27 cellular contexts compared by ENCODE assay signal in the genomic region with DNA sequence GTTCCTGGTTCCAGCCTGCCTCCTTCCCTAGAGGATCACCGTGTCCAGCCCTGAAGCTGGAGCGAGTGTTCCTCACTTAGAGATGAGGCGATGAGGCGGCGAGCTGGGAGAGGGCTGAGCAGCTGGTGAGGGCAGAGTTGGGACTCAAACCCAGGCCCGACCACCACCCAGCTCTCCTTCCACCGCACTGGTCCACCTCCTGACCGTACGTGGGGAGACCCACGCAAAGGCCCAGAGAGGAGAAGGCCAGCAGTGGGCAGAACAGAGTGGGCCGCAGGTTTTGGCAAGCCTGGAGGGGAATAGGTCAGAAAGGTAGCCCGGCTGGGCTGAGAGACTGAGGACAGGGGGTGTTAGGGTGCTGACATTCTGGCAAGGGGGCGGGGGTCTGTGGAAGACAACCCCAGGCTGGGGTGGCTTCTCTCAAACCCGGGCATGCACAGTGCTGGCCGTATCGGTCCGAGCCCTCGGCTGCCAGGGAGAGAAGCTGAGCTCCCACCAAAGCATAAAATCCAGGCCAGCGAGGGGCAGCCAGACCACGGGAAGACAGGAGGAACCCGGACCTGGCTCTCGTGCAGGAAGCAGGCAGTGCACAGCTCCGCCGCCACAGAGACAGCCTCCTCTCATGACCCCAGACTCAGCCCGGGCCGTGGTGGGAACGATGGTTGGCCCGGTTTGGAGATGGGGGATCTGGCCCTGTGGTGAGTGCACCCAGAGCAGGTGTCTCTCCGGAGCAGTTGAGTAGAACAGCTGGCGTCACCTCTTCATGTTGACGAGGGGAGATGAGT. TPM values are rescaled to one million over a fixed set of nuclear protein-coding genes. Genes with fewer than 3 reads are reported as not detected.
DNase-seq lines count a peak whose midpoint lies in the region; ATAC-seq, FAIRE-seq and TF ChIP-seq lines count a peak whose summit lies in the region.
"Had no signal": no experiment of that assay in that cellular context is flagged by ENCODE, and none has a peak within 500 bp of the region (broad histone marks: within the 10 kb centered on the region; RNA-seq: fewer than 3 reads in every experiment).

No MANE protein-coding gene starts in this region.

- no peak for TF ChIP-seq POLR2A in K562 (conservative IDR thresholded peaks at IDR 0.05)
- no peak for TF ChIP-seq POLR2A in stomach (IDR thresholded peaks at IDR 0.05)

- no peak for ATAC-seq in K562
- no peak for ATAC-seq in stimulated activated effector memory CD8-positive, alpha-beta T cell treated with anti-CD3 and anti-CD28 coated beads, Interleukin-12 subunit alpha, Interleukin-12 subunit beta, amount 100 ng/mL, for 72 hours
- ATAC-seq: GM12878 had no signal

- FAIRE-seq in K562 (lab: Jason Lieb, UNC): no peak
- FAIRE-seq: A204.1, GM12878 had no signal

- H3K4me3 ChIP-seq in K562 (no peak overlapping the region), stomach (no peak overlapping the region)
- H3K4me3 ChIP-seq: BLaER1, GM12878, GM23248, SK-N-MC had no signal

- H3K79me2 ChIP-seq in K562 (ENCODE audit: control insufficient read depth, insufficient read depth, low read length): no peaks in the 10 kb centered on the region

- no peaks in the 10 kb centered on the region for H3K36me3 ChIP-seq in K562 (ENCODE audit: control insufficient read depth, insufficient read depth, low read length)
- H3K36me3 ChIP-seq in stomach: peaks cover 14 to 80% (median 67%) of the 10 kb centered on the region in 4 donors

- POLR2A ChIA-PET in K562 (lab: Yijun Ruan, JAX): interaction anchor here (0.6 to 1.0 kb wide), 5 partner anchors 8 to 38 kb away, joined by 3 to 4 read pairs (median 3); a partner anchor contains a TSS

- H2AFZ ChIP-seq in K562 (ENCODE audit: low read depth, low read length): no peak overlapping the region
- H2AFZ ChIP-seq: GM23248 had no signal

- peaks cover 51% of the 10 kb centered on the region for H3K4me1 Mint-ChIP-seq in nephron progenitor cell
- H3K4me1 Mint-ChIP-seq in stimulated activated effector memory CD8-positive, alpha-beta T cell treated with anti-CD3 and anti-CD28 coated beads, Interleukin-12 subunit alpha, Interleukin-12 subunit beta, amount 100 ng/mL, for 72 hours: peaks cover 35% of the 10 kb centered on the region

- H3K9me3 Mint-ChIP-seq in nephron progenitor cell: no peaks in the 10 kb centered on the region
- H3K9me3 Mint-ChIP-seq in stimulated activated effector memory CD8-positive, alpha-beta T cell treated with anti-CD3 and anti-CD28 coated beads, Interleukin-12 subunit alpha, Interleukin-12 subunit beta, amount 100 ng/mL, for 72 hours: no peaks in the 10 kb centered on the region
- H3K9me3 Mint-ChIP-seq: CD4-positive, alpha-beta T cell had no signal

- CTCF ChIA-PET in K562 (lab: Yijun Ruan, JAX; ENCODE audit: low intra/inter-chr PET ratio): interaction anchor here (0.6 kb wide), 1 partner anchor 142 kb away, joined by 3 read pairs; no protein-coding TSS in a partner anchor

- H3K27ac ChIP-seq in K562 (ENCODE audit: extremely low read depth, low read depth, low read length): no peak overlapping the region
- H3K27ac ChIP-seq in stomach: no peak overlapping the region
- H3K27ac ChIP-seq: BLaER1, GM23248, SK-N-MC had no signal

- no peak overlapping the region for H3K4me3 Mint-ChIP-seq in nephron progenitor cell
- H3K4me3 Mint-ChIP-seq in stimulated activated effector memory CD8-positive, alpha-beta T cell treated with anti-CD3 and anti-CD28 coated beads, Interleukin-12 subunit alpha, Interleukin-12 subunit beta, amount 100 ng/mL, for 72 hours: no peak overlapping the region
- H3K4me3 Mint-ChIP-seq: CD4-positive, alpha-beta T cell had no signal

- H3K36me3 Mint-ChIP-seq in nephron progenitor cell (ENCODE audit: low read depth): peaks cover 22% of the 10 kb centered on the region
- H3K36me3 Mint-ChIP-seq in stimulated activated effector memory CD8-positive, alpha-beta T cell treated with anti-CD3 and anti-CD28 coated beads, Interleukin-12 subunit alpha, Interleukin-12 subunit beta, amount 100 ng/mL, for 72 hours: no peaks in the 10 kb centered on the region

- H3K27me3 ChIP-seq in K562 (ENCODE audit: control insufficient read depth in 2 of 2, insufficient read depth in 2 of 2, low read length in 2 of 2): peaks cover 30 to 85% of the 10 kb centered on the region in 2 experiments
- no peaks in the 10 kb centered on the region for H3K27me3 ChIP-seq in stomach
- H3K27me3 ChIP-seq: BLaER1 had no signal

- peak overlapping the region; percentile 57 for H3K27ac Mint-ChIP-seq in nephron progenitor cell
- peak overlapping the region; percentile 61 for H3K27ac Mint-ChIP-seq in stimulated activated effector memory CD8-positive, alpha-beta T cell treated with anti-CD3 and anti-CD28 coated beads, Interleukin-12 subunit alpha, Interleukin-12 subunit beta, amount 100 ng/mL, for 72 hours
- H3K27ac Mint-ChIP-seq: CD4-positive, alpha-beta T cell had no signal

- TF ChIP-seq EP300 in K562 (IDR thresholded peaks at IDR 0.05; ENCODE audit: low read length) (no peak), stomach (IDR thresholded peaks at IDR 0.05) (no peak)

- TF ChIP-seq RAD21 in K562 (CRISPR knock-in tag; conservative IDR thresholded peaks at IDR 0.05 in 1 of 2, IDR thresholded peaks at IDR 0.05 in 1 of 2): no peak

- H3K9me1 ChIP-seq in K562 (ENCODE audit: control insufficient read depth, insufficient read depth, low read length): no peaks in the 10 kb centered on the region

- DNase-seq in NCI-H524 (lab: John Stamatoyannopoulos, UW) (peak; percentile 87 to 94), NCI-H524 treated with DMSO at 0.1 percent for 48 hours (lab: John Stamatoyannopoulos, UW) (no peak), K562 (ENCODE audit: extremely low read depth in 1 of 4, low spot score in 3 of 4) (no peak), nephron progenitor cell (no peak), NCI-H2107 (lab: John Stamatoyannopoulos, UW) (no peak), stomach (no peak)
- no peak for DNase-seq in stimulated activated effector memory CD8-positive, alpha-beta T cell treated with anti-CD3 and anti-CD28 coated beads, Interleukin-12 subunit alpha, Interleukin-12 subunit beta, amount 100 ng/mL, for 72 hours (ENCODE audit: low spot score in 2 of 2)
- DNase-seq: CD4-positive, alpha-beta T cell; DMS53; EL; GDM1; GM23248; H7; Karpas-422; NCI-H1105 treated with DMSO at 0.1 percent for 48 hours; NCI-H146; NCI-H1930; NCI-H226; NCI-H510A; NCI-H774; RPMI8226; SIG-M5 had no signal

- no TSS peak for BruUV-seq in K562 (replicated peaks; lab: Mats Ljungman, UMichigan)

- no peak overlapping the region for H3K9ac ChIP-seq in K562 (ENCODE audit: insufficient read depth in 1 of 2, low read depth in 2 of 2, low read length in 2 of 2)
- H3K9ac ChIP-seq: BLaER1, GM23248 had no signal

- H3K4me1 ChIP-seq in K562 (replicated peaks in 1 of 2; ENCODE audit: control insufficient read depth in 2 of 2, insufficient read depth in 2 of 2, low read length in 2 of 2) (peaks cover 0 to 19% of the 10 kb centered on the region in 2 experiments; a peak in 2 of 5 replicates), stomach (peaks cover 0 to 12% (median 9%) of the 10 kb centered on the region in 4 donors)

- H3K27me3 Mint-ChIP-seq in nephron progenitor cell (ENCODE audit: low read depth, poor library complexity): peaks cover 14% of the 10 kb centered on the region
- H3K27me3 Mint-ChIP-seq: CD4-positive, alpha-beta T cell had no signal

- no peak overlapping the region for H3K4me2 ChIP-seq in K562 (ENCODE audit: insufficient read depth, low read length)
- H3K4me2 ChIP-seq: BLaER1 had no signal

- intact Hi-C loops in K562 (cut with micrococcal nuclease): loop anchor here (10.0 kb wide), 1 partner anchor 99 kb away; no protein-coding TSS in a partner anchor
- intact Hi-C loops in stomach (cut with DNase I; ENCODE audit: low total_unique reads): no loop called here

- no peaks in the 10 kb centered on the region; the same call in 1 of the 2 replicates for H3K9me3 ChIP-seq in K562 (replicated peaks; ENCODE audit: control insufficient read depth, insufficient read depth, low read depth, low read length)
- no peaks in the 10 kb centered on the region for H3K9me3 ChIP-seq in stomach
- H3K9me3 ChIP-seq: BLaER1 had no signal

- in situ Hi-C loops in K562 (cut with MboI): no loop called here

- TF ChIP-seq CTCF in K562 (IDR thresholded peaks at IDR 0.05 in 2 of 3, conservative IDR thresholded peaks at IDR 0.05 in 1 of 3; ENCODE audit: insufficient read depth in 2 of 3, low read depth in 1 of 3, low read length in 3 of 3) (no peak), nephron progenitor cell (IDR thresholded peaks at IDR 0.05) (no peak), stomach (IDR thresholded peaks at IDR 0.05) (no peak)

- peaks cover 25% of the 10 kb centered on the region; the same call in 1 of the 2 replicates for H4K20me1 ChIP-seq in K562 (replicated peaks; ENCODE audit: control insufficient read depth, insufficient read depth, low read length)

- WGBS in K562 (ENCODE audit: insufficient coverage, low coverage, missing lambda C conversion rate): 2% methylated on average over 31 of the region's 31 CpGs
- WGBS in stomach, 5 donors: 90 to 91% (median 91%) methylated on average over 21 to 31 of the region's 31 CpGs

RNA-seq across cellular contexts. Expression of a gene that starts 24.9 kb away (rescaled TPM):
- total RNA-seq in K562 (2011; cell fraction: chromatin; rRNA removed; ENCODE audit: low replicate concordance): 7.7 TPM in 2 replicates
- 4.7 and 5.0 TPM in 2 replicates for total RNA-seq in K562 (2011; cell fraction: nucleolus; rRNA removed)
- 5.7 and 6.9 TPM in 2 replicates for total RNA-seq in K562 (2011; cell fraction: nucleoplasm; rRNA removed)
- total RNA-seq in K562 (2014; rRNA removed) (1.00 and 1.7 TPM in 2 replicates), K562 (2014; rRNA removed; fragmentation: Illumina TruSeq; extraction: Trizol) (0.89 and 1.0 TPM in 2 replicates), K562 (2015; rRNA removed; fragmentation: Illumina TruSeq; extraction: Trizol) (1.0 and 1.2 TPM in 2 replicates), K562 (2021) (1.8 and 2.0 TPM in 2 replicates), stomach (10 to 100 TPM; 14.0 to 43.8 (median 22.0) TPM)
- polyA plus RNA-seq in K562 (2011; rRNA removed) (1.1 and 1.5 TPM in 2 replicates), K562 (2014; fragmentation: Illumina TruSeq; extraction: Trizol) (0.77 and 0.91 TPM in 2 replicates), K562 (2014; fragmentation: Nextera tagmentation; extraction: Ambion mirVana) (under 1 TPM; 0.15 to 0.27 TPM), K562 (2014; rRNA removed) (1.2 and 1.5 TPM in 2 replicates), stomach (1 to 10 TPM; 2.9 to 3.5 (median 3.0) TPM)
- 0.88 and 1.4 TPM in 2 replicates for polyA plus RNA-seq in K562 (2011; cell fraction: cytosol; rRNA removed)
- polyA plus RNA-seq in K562 (2011; cell fraction: nucleus; rRNA removed): 3.4 and 3.8 TPM in 2 replicates
- 1.1 and 1.6 TPM in 2 replicates for polyA plus RNA-seq in K562 (2012)
- 2.9 and 5.3 TPM in 2 replicates for polyA minus RNA-seq in K562 (2011; rRNA and poly(A)+ RNA removed)
- 0.48 and 1.5 TPM in 2 replicates for polyA minus RNA-seq in K562 (2011; cell fraction: cytosol; rRNA and poly(A)+ RNA removed)
- polyA minus RNA-seq in K562 (2011; cell fraction: nucleus; rRNA and poly(A)+ RNA removed): 2.7 and 4.3 TPM in 2 replicates

RNA-seq across cellular contexts. Expression of a gene that starts 29.3 kb away (rescaled TPM):
- total RNA-seq in K562 (2011; cell fraction: chromatin; rRNA removed; ENCODE audit: low replicate concordance): 14.7 and 21.6 TPM in 2 replicates
- 13.6 and 14.8 TPM in 2 replicates for total RNA-seq in K562 (2011; cell fraction: nucleolus; rRNA removed)
- total RNA-seq in K562 (2011; cell fraction: nucleoplasm; rRNA removed): 10.9 and 13.7 TPM in 2 replicates
- 1.9 and 2.2 TPM in 2 replicates for total RNA-seq in K562 (2014; rRNA removed)
- total RNA-seq in K562 (2014; rRNA removed; fragmentation: Illumina TruSeq; extraction: Trizol): 0.45 and 0.76 TPM in 2 replicates
- total RNA-seq in K562 (2015; rRNA removed; fragmentation: Illumina TruSeq; extraction: Trizol): 1.6 and 1.8 TPM in 2 replicates
- total RNA-seq in K562 (2021): 3.6 and 4.2 TPM in 2 replicates
- polyA plus RNA-seq in K562 (2011; rRNA removed): 1.6 and 4.2 TPM in 2 replicates
- polyA plus RNA-seq in K562 (2011; cell fraction: cytosol; rRNA removed): 4.9 and 9.7 TPM in 2 replicates
- polyA plus RNA-seq in K562 (2011; cell fraction: nucleus; rRNA removed): 3.1 and 6.8 TPM in 2 replicates
- 4.0 and 5.5 TPM in 2 replicates for polyA plus RNA-seq in K562 (2012)
- polyA plus RNA-seq in K562 (2014; fragmentation: Illumina TruSeq; extraction: Trizol): 1.7 and 5.8 TPM in 2 replicates
- under 1 TPM; 0.03 to 0.04 TPM for polyA plus RNA-seq in K562 (2014; fragmentation: Nextera tagmentation; extraction: Ambion mirVana)
- polyA plus RNA-seq in K562 (2014; rRNA removed): 1.8 and 3.0 TPM in 2 replicates
- polyA minus RNA-seq in K562 (2011; rRNA and poly(A)+ RNA removed): 0.91 and 1.2 TPM in 2 replicates
- 2.9 and 4.9 TPM in 2 replicates for polyA minus RNA-seq in K562 (2011; cell fraction: cytosol; rRNA and poly(A)+ RNA removed)
- 3.5 and 6.9 TPM in 2 replicates for polyA minus RNA-seq in K562 (2011; cell fraction: nucleus; rRNA and poly(A)+ RNA removed)
- total RNA-seq in stomach: 10 to 100 TPM in 3 of 5 donors, 1 to 10 TPM in 2; 2.6 to 28.6 (median 24.5) TPM
- polyA plus RNA-seq in stomach: 10 to 100 TPM in 1 of 3 donors, 1 to 10 TPM in 2; 8.3 to 10.5 (median 9.9) TPM

RNA-seq across cellular contexts. Expression of a gene that starts 44.3 kb away (rescaled TPM):
- total RNA-seq in K562 (2011; cell fraction: chromatin; rRNA removed; ENCODE audit: low replicate concordance): 0.51 and 1.2 TPM in 2 replicates
- 0.39 and 0.83 TPM in 2 replicates for total RNA-seq in K562 (2011; cell fraction: nucleolus; rRNA removed)
- not detected in 2 replicates for total RNA-seq in K562 (2011; cell fraction: nucleoplasm; rRNA removed)
- total RNA-seq in K562 (2014; rRNA removed) (not detected in 2 replicates), K562 (2014; rRNA removed; fragmentation: Illumina TruSeq; extraction: Trizol) (not detected in 2 replicates), K562 (2015; rRNA removed; fragmentation: Illumina TruSeq; extraction: Trizol) (not detected in 2 replicates), K562 (2021) (not detected in 2 replicates), stomach (10 to 100 TPM in 1 of 5 donors, 1 to 10 TPM in 1, not detected in 3; 1.7 to 11.2 TPM)
- polyA plus RNA-seq in K562 (2011; rRNA removed) (0.09 and 0.28 TPM in 2 replicates), K562 (2014; fragmentation: Illumina TruSeq; extraction: Trizol) (not detected in 2 replicates), K562 (2014; fragmentation: Nextera tagmentation; extraction: Ambion mirVana) (not detected), K562 (2014; rRNA removed) (0.03 TPM in 1 of 2 replicates, not detected in the other), stomach (1 to 10 TPM in 1 of 3 donors, under 1 TPM in 2; 0.46 to 1.7 (median 0.65) TPM)
- 0.07 and 0.16 TPM in 2 replicates for polyA plus RNA-seq in K562 (2011; cell fraction: cytosol; rRNA removed)
- polyA plus RNA-seq in K562 (2011; cell fraction: nucleus; rRNA removed): 0.49 and 1.1 TPM in 2 replicates
- polyA plus RNA-seq in K562 (2012): 0.05 and 0.28 TPM in 2 replicates
- polyA minus RNA-seq in K562 (2011; rRNA and poly(A)+ RNA removed): not detected in 2 replicates
- polyA minus RNA-seq in K562 (2011; cell fraction: cytosol; rRNA and poly(A)+ RNA removed): not detected in 2 replicates
- 0.22 and 0.27 TPM in 2 replicates for polyA minus RNA-seq in K562 (2011; cell fraction: nucleus; rRNA and poly(A)+ RNA removed)
- total RNA-seq: CD4-positive, alpha-beta T cell; GM12878; GM23248; HT-29 had no signal
- polyA plus RNA-seq: GM12878 had no signal

Comparison
In these comparisons a context has a peak if more than half of its experiments do, and no peak if none do; other contexts are left out.
1. DNase-seq: peak in NCI-H524 (2 of 2); none in NCI-H524 treated with DMSO at 0.1 percent for 48 hours (single experiment), K562 (0 of 4), nephron progenitor cell (single experiment), stimulated activated effector memory CD8-positive, alpha-beta T cell treated with anti-CD3 and anti-CD28 coated beads, Interleukin-12 subunit alpha, Interleukin-12 subunit beta, amount 100 ng/mL, for 72 hours (0 of 2), NCI-H2107 (single experiment) and stomach (single experiment).